20 cellular contexts compared by ENCODE assay signal in genomic region chr7:770336-770735, GRCh38. TPM values are rescaled to one million over a fixed set of nuclear protein-coding genes. Genes with fewer than 3 reads are reported as not detected.
DNase-seq lines count a peak whose midpoint lies in the region; TF ChIP-seq lines count a peak whose summit lies in the region.
"Had no signal": no experiment of that assay in that cellular context is flagged by ENCODE, and none has a peak within 500 bp of the region (broad histone marks: within the 10 kb centered on the region; RNA-seq: fewer than 3 reads in every experiment).

No MANE protein-coding gene starts in this region.

- H2BK120ac ChIP-seq in mesenchymal stem cell (ENCODE audit: low read depth, low read length): no peak overlapping the region

- H3K4me1 Mint-ChIP-seq in activated naive CD4-positive, alpha-beta T cell treated with anti-CD3 and anti-CD28 coated beads, Interleukin-2, amount 10 ng/mL, durations not matched to agents 7 days and 5 days: no peaks in the 10 kb centered on the region
- H3K4me1 Mint-ChIP-seq: activated CD4-positive, alpha-beta T cell treated with anti-CD3 and anti-CD28 coated beads for 36 hours had no signal

- no peaks in the 10 kb centered on the region for H3K27me3 Mint-ChIP-seq in activated naive CD4-positive, alpha-beta T cell treated with anti-CD3 and anti-CD28 coated beads, Interleukin-2, amount 10 ng/mL, durations not matched to agents 7 days and 5 days
- H3K27me3 Mint-ChIP-seq: activated CD4-positive, alpha-beta T cell treated with anti-CD3 and anti-CD28 coated beads for 36 hours had no signal

- H3K23ac ChIP-seq in mesenchymal stem cell (ENCODE audit: low read length in 2 of 2): no peak overlapping the region

- H3K9me3 Mint-ChIP-seq in activated naive CD4-positive, alpha-beta T cell treated with anti-CD3 and anti-CD28 coated beads, Interleukin-2, amount 10 ng/mL, durations not matched to agents 7 days and 5 days: no peaks in the 10 kb centered on the region

- no peaks in the 10 kb centered on the region for H3K9me3 ChIP-seq in A673 (ENCODE audit: low read depth, low read length, poor library complexity, severe bottlenecking)
- H3K9me3 ChIP-seq in ascending aorta: no peaks in the 10 kb centered on the region
- no peaks in the 10 kb centered on the region for H3K9me3 ChIP-seq in mesenchymal stem cell (ENCODE audit: control insufficient read depth, low read length)
- no peaks in the 10 kb centered on the region for H3K9me3 ChIP-seq in stomach smooth muscle (ENCODE audit: control insufficient read depth in 2 of 2, low read length in 2 of 2)
- H3K9me3 ChIP-seq: tibial nerve had no signal

- H2BK12ac ChIP-seq in mesenchymal stem cell (ENCODE audit: low read length in 2 of 2): no peak overlapping the region

- H3K14ac ChIP-seq in mesenchymal stem cell (ENCODE audit: low read length in 2 of 2): no peak overlapping the region

- TF ChIP-seq CTCF in A673 (conservative IDR thresholded peaks at IDR 0.05; ENCODE audit: low read depth, low read length): no peak
- no peak for TF ChIP-seq CTCF in ascending aorta (IDR thresholded peaks at IDR 0.05)

- no peak overlapping the region for H4K8ac ChIP-seq in mesenchymal stem cell (ENCODE audit: low read length)

- no peak for DNase-seq in A673 (ENCODE audit: low spot score)
- no peak for DNase-seq in ascending aorta (ENCODE audit: low spot score in 2 of 2)
- DNase-seq in mesenchymal stem cell: no peak
- DNase-seq in occipital lobe (lab: John Stamatoyannopoulos, UW): no peak
- DNase-seq in activated naive CD4-positive, alpha-beta T cell treated with anti-CD3 and anti-CD28 coated beads, Interleukin-2, amount 10 ng/mL, durations not matched to agents 7 days and 5 days: no peak
- DNase-seq in NCI-H128 (lab: John Stamatoyannopoulos, UW; ENCODE audit: unreplicated experiment): no peak
- DNase-seq: activated CD4-positive, alpha-beta T cell treated with anti-CD3 and anti-CD28 coated beads for 36 hours; activated naive CD4-positive, alpha-beta T cell treated with Interleukin-2 at 50 U/mL for 16 hours; activated T-cell treated with anti-CD3 and anti-CD28 coated beads, Interleukin-2, amount 50 U/mL, for 48 hours; amygdala; caudate nucleus; EL; GM23248; hypothalamus; mammary epithelial cell; NCI-H1048; NCI-H2029; Right ventricle myocardium superior had no signal

- intact Hi-C loops in A673 (cut with micrococcal nuclease; ENCODE audit: unreplicated experiment) (loop anchor here (10.0 kb wide), 1 partner anchor 166 kb away; no protein-coding TSS in a partner anchor), ascending aorta (cut with DNase I) (loop anchor here (5.0 to 10.0 kb wide), 3 partner anchors 43 to 256 kb away; partner anchors contain the start of genes DNAAF5, PDGFA and PRKAR1B)

- H3K4me3 ChIP-seq in A673 (ENCODE audit: low read depth, low read length, poor library complexity, severe bottlenecking) (no peak overlapping the region), ascending aorta (no peak overlapping the region), mesenchymal stem cell (ENCODE audit: insufficient read depth in 1 of 2, low read depth in 1 of 2, low read length in 2 of 2) (no peak overlapping the region), stomach smooth muscle (ENCODE audit: low read length in 2 of 2) (no peak overlapping the region)
- H3K4me3 ChIP-seq: GM23248, tibial nerve had no signal

- H2BK5ac ChIP-seq in mesenchymal stem cell (ENCODE audit: low read depth, low read length, poor library complexity, severe bottlenecking): no peak overlapping the region

- POLR2A ChIA-PET in A673 (lab: Charles Lee; ENCODE audit: low non-redundant PET): no interaction called here

- no peak overlapping the region for H3K4ac ChIP-seq in mesenchymal stem cell (ENCODE audit: low read depth in 1 of 2, low read length in 2 of 2)

- H2AK5ac ChIP-seq in mesenchymal stem cell (ENCODE audit: low read length, severe bottlenecking): peak overlapping the region; percentile 28

- no peak overlapping the region for H2BK15ac ChIP-seq in mesenchymal stem cell (ENCODE audit: low read depth, poor library complexity, severe bottlenecking)

- H3K36me3 ChIP-seq in A673 (ENCODE audit: insufficient read depth, low read length, poor library complexity, severe bottlenecking): peaks cover 31% of the 10 kb centered on the region
- H3K36me3 ChIP-seq in ascending aorta: peaks cover 6 to 26% of the 10 kb centered on the region in 2 donors
- peaks cover 33 to 58% of the 10 kb centered on the region in 2 experiments for H3K36me3 ChIP-seq in mesenchymal stem cell (ENCODE audit: control insufficient read depth in 1 of 2, insufficient read depth in 2 of 2, low read depth in 1 of 2, low read length in 2 of 2)
- H3K36me3 ChIP-seq in stomach smooth muscle (ENCODE audit: control insufficient read depth in 2 of 2, insufficient read depth in 2 of 2, low read length in 2 of 2): peaks cover 5 to 19% of the 10 kb centered on the region in 2 donors

- no peak overlapping the region for H3K27ac Mint-ChIP-seq in activated naive CD4-positive, alpha-beta T cell treated with anti-CD3 and anti-CD28 coated beads, Interleukin-2, amount 10 ng/mL, durations not matched to agents 7 days and 5 days
- H3K27ac Mint-ChIP-seq: activated CD4-positive, alpha-beta T cell treated with anti-CD3 and anti-CD28 coated beads for 36 hours had no signal

- peak overlapping the region; percentile 32 for H3K27ac ChIP-seq in A673 (ENCODE audit: low read depth, low read length, poor library complexity, severe bottlenecking)
- peak overlapping the region; percentile 83 for H3K27ac ChIP-seq in ascending aorta
- H3K27ac ChIP-seq in mesenchymal stem cell (ENCODE audit: low read length, poor library complexity, severe bottlenecking): peak overlapping the region; percentile 71
- H3K27ac ChIP-seq in stomach smooth muscle (ENCODE audit: low read length): peak overlapping the region; percentile 91
- H3K27ac ChIP-seq: GM23248 had no signal

- H3K4me1 ChIP-seq in A673 (ENCODE audit: insufficient read depth, low read length, poor library complexity, severe bottlenecking): peaks cover 32% of the 10 kb centered on the region
- peaks cover 6 to 20% of the 10 kb centered on the region in 2 donors for H3K4me1 ChIP-seq in ascending aorta
- peaks cover 61% of the 10 kb centered on the region for H3K4me1 ChIP-seq in mesenchymal stem cell (ENCODE audit: control insufficient read depth, insufficient read depth, low read depth, low read length)
- peaks cover 30% of the 10 kb centered on the region for H3K4me1 ChIP-seq in stomach smooth muscle (ENCODE audit: control insufficient read depth, insufficient read depth, low read length)

- CTCF ChIA-PET in A673 (lab: Charles Lee): no interaction called here
- CTCF ChIA-PET in activated naive CD4-positive, alpha-beta T cell treated with anti-CD3 and anti-CD28 coated beads, Interleukin-2, amount 10 ng/mL, durations not matched to agents 7 days and 5 days (lab: Charles Lee): interaction anchor here (1.1 kb wide), 1 partner anchor 433 kb away, joined by 3 read pairs; no protein-coding TSS in a partner anchor

- no peak overlapping the region for H3K9ac ChIP-seq in mesenchymal stem cell (ENCODE audit: low read length)
- H3K9ac ChIP-seq in stomach smooth muscle (ENCODE audit: low read length in 2 of 2): no peak overlapping the region
- H3K9ac ChIP-seq: GM23248 had no signal

- H4K91ac ChIP-seq in mesenchymal stem cell (ENCODE audit: low read length): no peak overlapping the region

- no peak overlapping the region for H3K18ac ChIP-seq in mesenchymal stem cell (ENCODE audit: low read depth in 1 of 2, low read length in 2 of 2)

- 95% methylated on average over 14 of the region's 14 CpGs for WGBS in mesenchymal stem cell

- peaks cover 9% of the 10 kb centered on the region for H3K36me3 Mint-ChIP-seq in activated naive CD4-positive, alpha-beta T cell treated with anti-CD3 and anti-CD28 coated beads, Interleukin-2, amount 10 ng/mL, durations not matched to agents 7 days and 5 days

- no peak overlapping the region for H3K4me3 Mint-ChIP-seq in activated naive CD4-positive, alpha-beta T cell treated with anti-CD3 and anti-CD28 coated beads, Interleukin-2, amount 10 ng/mL, durations not matched to agents 7 days and 5 days
- H3K4me3 Mint-ChIP-seq: activated CD4-positive, alpha-beta T cell treated with anti-CD3 and anti-CD28 coated beads for 36 hours had no signal

- BruUV-seq in A673 (replicated peaks; lab: Mats Ljungman, UMichigan): no TSS peak

- peaks cover 24% of the 10 kb centered on the region for H3K79me1 ChIP-seq in mesenchymal stem cell (replicated peaks; ENCODE audit: low read length, poor library complexity, severe bottlenecking)

- H3K27me3 ChIP-seq in A673 (replicated peaks; ENCODE audit: insufficient read depth, low read depth, low read length, poor library complexity) (no peaks in the 10 kb centered on the region), ascending aorta (no peaks in the 10 kb centered on the region), mesenchymal stem cell (ENCODE audit: control insufficient read depth in 1 of 2, insufficient read depth in 1 of 2, low read length in 2 of 2) (no peaks in the 10 kb centered on the region), stomach smooth muscle (ENCODE audit: control insufficient read depth in 1 of 2, insufficient read depth in 2 of 2, low read length in 2 of 2) (no peaks in the 10 kb centered on the region)
- H3K27me3 ChIP-seq: tibial nerve had no signal

- no peak overlapping the region for H2AFZ ChIP-seq in mesenchymal stem cell (ENCODE audit: low read depth, low read length)
- H2AFZ ChIP-seq: GM23248 had no signal

- no peak overlapping the region for H3K4me2 ChIP-seq in mesenchymal stem cell (ENCODE audit: low read length, poor library complexity, severe bottlenecking)

RNA-seq across cellular contexts. Expression of gene PRKAR1B, which starts 43.3 kb away (rescaled TPM):
- total RNA-seq in A673 (2021) (27.2 and 29.0 TPM in 2 replicates), ascending aorta (13.0 TPM), occipital lobe (81.9 TPM)
- polyA plus RNA-seq in mesenchymal stem cell (2013, experiment 1 of 2): 5.7 TPM
- polyA plus RNA-seq in mesenchymal stem cell (2013, experiment 2 of 2): 5.0 TPM

RNA-seq across cellular contexts. Expression of gene DNAAF5, which starts 43.8 kb away (rescaled TPM):
- 74.4 and 78.1 TPM in 2 replicates for total RNA-seq in A673 (2021)
- 20.5 TPM for total RNA-seq in ascending aorta
- 20.2 TPM for polyA plus RNA-seq in mesenchymal stem cell (2013, experiment 1 of 2)
- polyA plus RNA-seq in mesenchymal stem cell (2013, experiment 2 of 2): 15.3 TPM
- total RNA-seq in occipital lobe: 7.0 TPM

Comparison
In these comparisons a context has a peak if more than half of its experiments do, and no peak if none do; other contexts are left out.
1. H3K27ac ChIP-seq: peak in every context shown above with its lines; median percentile 91 in stomach smooth muscle; 83 in ascending aorta; 71 in mesenchymal stem cell; 32 in A673.